18 cellular contexts compared by ENCODE assay signal in the genomic region with DNA sequence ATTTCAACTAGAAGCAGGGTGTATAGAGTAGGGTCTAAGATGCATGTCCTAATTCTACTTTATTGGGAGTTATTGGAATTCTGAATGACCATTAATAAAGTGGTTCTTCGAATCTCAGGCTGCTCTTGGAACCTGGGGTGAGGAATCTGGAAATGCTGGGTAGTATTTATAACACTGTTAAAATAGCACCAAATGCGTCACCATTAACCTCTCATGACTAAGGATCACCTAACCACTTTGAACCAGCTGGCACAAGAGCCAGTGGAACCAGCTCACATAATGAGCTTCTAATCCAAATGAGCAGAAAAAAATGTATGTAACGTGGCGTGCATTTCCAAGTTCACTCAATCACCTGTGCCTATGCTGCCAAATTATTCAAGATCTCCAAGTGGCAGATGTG.
"Had no signal": no experiment of that assay in that cellular context is flagged by ENCODE, and none has a peak within 500 bp of the region (broad histone marks: within the 10 kb centered on the region; RNA-seq: fewer than 3 reads in every experiment).

No MANE protein-coding gene starts in this region.

- DNase-seq: IMR-90, Karpas-422, KG1, MM.1S, NCI-H1092 treated with DMSO at 0.1 percent for 48 hours, NCI-H1436, NCI-H187, NCI-H2029, NCI-H2081 treated with DMSO at 0.1 percent for 48 hours, NCI-H2171, NCI-H226, NCI-H446, NCI-H510A, NCI-H524 treated with DMSO at 0.1 percent for 48 hours, NCI-H774, SHP77, SK-N-SH, SW 1271 had no signal
